8 cellular contexts compared by ENCODE assay signal in genomic region chr11:118688851-118689502, GRCh38. TPM values are rescaled to one million over a fixed set of nuclear protein-coding genes. Genes with fewer than 3 reads are reported as not detected.
DNase-seq lines count a peak whose midpoint lies in the region; ATAC-seq, FAIRE-seq and TF ChIP-seq lines count a peak whose summit lies in the region.
"Had no signal": no experiment of that assay in that cellular context is flagged by ENCODE, and none has a peak within 500 bp of the region (broad histone marks: within the 10 kb centered on the region; RNA-seq: fewer than 3 reads in every experiment).

No MANE protein-coding gene starts in this region.

- no peak for TF ChIP-seq POLR2A in K562 (conservative IDR thresholded peaks at IDR 0.05)

- in situ Hi-C loops in K562 (cut with MboI), result no loop called here

- H3K4me3 ChIP-seq in HUES6 (ENCODE audit: low read depth, low read length) (peak overlapping the region; percentile 40), K562 (no peak overlapping the region), left lung (peak overlapping the region; percentile 16 to 37)

- TF ChIP-seq RAD21 in K562 (CRISPR knock-in tag; conservative IDR thresholded peaks at IDR 0.05 in 1 of 2, IDR thresholded peaks at IDR 0.05 in 1 of 2), result no peak

- H3K9ac ChIP-seq in HUES6 (ENCODE audit: low read length), result peak overlapping the region; percentile 44
- no peak overlapping the region for H3K9ac ChIP-seq in K562 (ENCODE audit: insufficient read depth in 1 of 2, low read depth in 2 of 2, low read length in 2 of 2)

- H4K20me1 ChIP-seq in K562 (replicated peaks; ENCODE audit: control insufficient read depth, insufficient read depth, low read length), result no peaks in the 10 kb centered on the region

- H2AFZ ChIP-seq in K562 (ENCODE audit: low read depth, low read length), result no peak overlapping the region

- DNase-seq in K562 (ENCODE audit: extremely low read depth in 1 of 4, low spot score in 3 of 4) (no peak), left lung (no peak), substantia nigra (lab: John Stamatoyannopoulos, UW) (peak in 1 of 49 donors; percentile 29), NCI-H1694 (lab: John Stamatoyannopoulos, UW) (no peak), SIG-M5 treated with dmso at 0.1 percent for 504 hours (lab: John Stamatoyannopoulos, UW; ENCODE audit: unreplicated experiment) (no peak)

- no TSS peak for BruUV-seq in K562 (replicated peaks; lab: Mats Ljungman, UMichigan)

- no peaks in the 10 kb centered on the region for H3K36me3 ChIP-seq in HUES6 (ENCODE audit: control insufficient read depth, insufficient read depth, low read length)
- H3K36me3 ChIP-seq in K562 (ENCODE audit: control insufficient read depth, insufficient read depth, low read length), result no peaks in the 10 kb centered on the region
- no peaks in the 10 kb centered on the region for H3K36me3 ChIP-seq in left lung

- peaks cover 27% of the 10 kb centered on the region for H3K4me1 ChIP-seq in HUES6 (ENCODE audit: control insufficient read depth, insufficient read depth, low read length)
- H3K4me1 ChIP-seq in K562 (replicated peaks in 1 of 2; ENCODE audit: control insufficient read depth in 2 of 2, insufficient read depth in 2 of 2, low read length in 2 of 2), result peaks cover 0 to 34% of the 10 kb centered on the region in 2 experiments; a peak in 3 of 5 replicates
- H3K4me1 ChIP-seq in left lung, result peaks cover 0 to 24% of the 10 kb centered on the region in 2 donors

- POLR2A ChIA-PET in K562 (lab: Yijun Ruan, JAX), result interaction anchor here (1.3 kb wide), 1 partner anchor 11 kb away, joined by 5 read pairs; no protein-coding TSS in a partner anchor

- TF ChIP-seq CTCF in K562 (IDR thresholded peaks at IDR 0.05 in 2 of 3, conservative IDR thresholded peaks at IDR 0.05 in 1 of 3; ENCODE audit: insufficient read depth in 2 of 3, low read depth in 1 of 3, low read length in 3 of 3) (no peak), left lung (IDR thresholded peaks at IDR 0.05) (no peak)

- H3K9me3 ChIP-seq in HUES6 (ENCODE audit: control insufficient read depth, insufficient read depth, low read depth, low read length) (no peaks in the 10 kb centered on the region), K562 (replicated peaks; ENCODE audit: control insufficient read depth, insufficient read depth, low read depth, low read length) (no peaks in the 10 kb centered on the region; the same call in 1 of the 2 replicates), left lung (no peaks in the 10 kb centered on the region)

- no peak for FAIRE-seq in K562 (lab: Jason Lieb, UNC)
- FAIRE-seq: endometrium had no signal

- CTCF ChIA-PET in K562 (lab: Yijun Ruan, JAX; ENCODE audit: low intra/inter-chr PET ratio), result interaction anchor here (0.6 to 1.5 kb wide), 2 partner anchors 114 to 268 kb away, joined by 3 to 9 read pairs; partner anchors contain the start of gene UPK2

- H3K27ac ChIP-seq in HUES6 (ENCODE audit: low read depth, low read length), result no peak overlapping the region
- no peak overlapping the region for H3K27ac ChIP-seq in K562 (ENCODE audit: extremely low read depth, low read depth, low read length)
- no peak overlapping the region for H3K27ac ChIP-seq in left lung
- peak overlapping the region; percentile 92 for H3K27ac ChIP-seq in substantia nigra (ENCODE audit: low read depth, low read length, poor library complexity, severe bottlenecking)

- intact Hi-C loops in K562 (cut with micrococcal nuclease) (no loop called here), left lung (cut with DNase I) (no loop called here)

- 94% methylated on average over 17 of the region's 41 CpGs for WGBS in K562 (ENCODE audit: insufficient coverage, low coverage, missing lambda C conversion rate)

- H3K27me3 ChIP-seq in HUES6 (ENCODE audit: control insufficient read depth, insufficient read depth, low read length) (no peaks in the 10 kb centered on the region), K562 (ENCODE audit: control insufficient read depth in 2 of 2, insufficient read depth in 2 of 2, low read length in 2 of 2) (no peaks in the 10 kb centered on the region), left lung (no peaks in the 10 kb centered on the region)

- no peak for TF ChIP-seq EP300 in K562 (IDR thresholded peaks at IDR 0.05; ENCODE audit: low read length)

- H3K4me2 ChIP-seq in K562 (ENCODE audit: insufficient read depth, low read length), result no peak overlapping the region

- ATAC-seq in K562, result no peak
- no peak for ATAC-seq in left lung
- no peak for ATAC-seq in GM18909 (IDR thresholded peaks at IDR 0.05; ENCODE audit: poor library complexity, unreplicated experiment)

- no peaks in the 10 kb centered on the region for H3K9me1 ChIP-seq in K562 (ENCODE audit: control insufficient read depth, insufficient read depth, low read length)

- H3K79me2 ChIP-seq in K562 (ENCODE audit: control insufficient read depth, insufficient read depth, low read length), result no peaks in the 10 kb centered on the region

TF ChIP-seq in K562, 482 proteins besides CTCF, POLR2A, EP300 and RAD21:
- TF ChIP-seq ZBTB33 (CRISPR knock-in tag; IDR thresholded peaks at IDR 0.05) (peak; percentile 87), RBFOX2 (IDR thresholded peaks at IDR 0.05; ENCODE audit: low read depth, low read length) (peak; percentile 39), FOXA3 (CRISPR knock-in tag; conservative IDR thresholded peaks at IDR 0.05 in 1 of 2, IDR thresholded peaks at IDR 0.05 in 1 of 2) (no peak)

RNA-seq across cellular contexts. Expression of gene TREH, which starts 9.5 kb away (rescaled TPM):
- not detected in 2 replicates for total RNA-seq in K562 (2011; cell fraction: chromatin; rRNA removed; ENCODE audit: low replicate concordance)
- total RNA-seq in K562 (2011; cell fraction: nucleolus; rRNA removed), result not detected in 2 replicates
- total RNA-seq in K562 (2011; cell fraction: nucleoplasm; rRNA removed), result not detected in 2 replicates
- not detected in 2 replicates for total RNA-seq in K562 (2014; rRNA removed)
- not detected in 2 replicates for total RNA-seq in K562 (2014; rRNA removed; fragmentation: Illumina TruSeq; extraction: Trizol)
- not detected in 2 replicates for total RNA-seq in K562 (2015; rRNA removed; fragmentation: Illumina TruSeq; extraction: Trizol)
- total RNA-seq in K562 (2021), result not detected in 2 replicates
- not detected in 2 replicates for polyA plus RNA-seq in K562 (2011; rRNA removed)
- polyA plus RNA-seq in K562 (2011; cell fraction: cytosol; rRNA removed), result not detected in 2 replicates
- not detected in 2 replicates for polyA plus RNA-seq in K562 (2011; cell fraction: nucleus; rRNA removed)
- polyA plus RNA-seq in K562 (2012), result 0.11 TPM in 1 of 2 replicates, not detected in the other
- polyA plus RNA-seq in K562 (2014; fragmentation: Illumina TruSeq; extraction: Trizol), result not detected in 2 replicates
- polyA plus RNA-seq in K562 (2014; fragmentation: Nextera tagmentation; extraction: Ambion mirVana), result under 1 TPM; 0.11 to 0.20 TPM
- 0.09 TPM in 1 of 2 replicates, not detected in the other for polyA plus RNA-seq in K562 (2014; rRNA removed)
- not detected in 2 replicates for polyA minus RNA-seq in K562 (2011; rRNA and poly(A)+ RNA removed)
- polyA minus RNA-seq in K562 (2011; cell fraction: cytosol; rRNA and poly(A)+ RNA removed), result not detected in 2 replicates
- not detected in 2 replicates for polyA minus RNA-seq in K562 (2011; cell fraction: nucleus; rRNA and poly(A)+ RNA removed)
- not detected for total RNA-seq in left lung
